21 cellular contexts compared by ENCODE assay signal in the genomic region with DNA sequence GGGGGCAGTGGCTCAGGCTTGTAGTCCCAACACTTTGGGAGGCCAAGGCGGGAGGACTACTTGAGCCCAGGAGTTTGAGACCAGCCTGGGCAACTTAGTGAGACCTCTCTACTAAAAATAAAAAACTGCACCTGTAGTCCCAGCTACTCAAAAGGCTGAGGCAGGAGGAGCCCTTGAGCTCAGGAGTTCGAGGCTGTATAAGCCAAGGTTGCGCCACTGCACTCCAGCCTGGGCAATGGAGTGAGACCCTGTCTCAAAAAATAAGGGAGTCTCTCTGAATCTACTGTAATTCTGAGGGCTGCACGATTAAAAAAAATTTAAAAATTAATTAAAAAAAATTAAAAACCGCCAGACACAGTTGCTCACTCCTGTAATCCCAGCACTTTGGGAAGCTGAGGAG. TPM values are rescaled to one million over a fixed set of nuclear protein-coding genes. Genes with fewer than 3 reads are reported as not detected.
DNase-seq lines count a peak whose midpoint lies in the region; ATAC-seq, FAIRE-seq and TF ChIP-seq lines count a peak whose summit lies in the region.
"Had no signal": no experiment of that assay in that cellular context is flagged by ENCODE, and none has a peak within 500 bp of the region (broad histone marks: within the 10 kb centered on the region; RNA-seq: fewer than 3 reads in every experiment).

No MANE protein-coding gene starts in this region.

- H3K36me3 ChIP-seq in HepG2 (replicated peaks in 1 of 2; ENCODE audit: control insufficient read depth in 1 of 2, insufficient read depth in 2 of 2, low read length in 2 of 2) = peaks cover 0 to 4% of the 10 kb centered on the region in 2 experiments; a peak in 4 of 5 replicates
- no peaks in the 10 kb centered on the region for H3K36me3 ChIP-seq in right lobe of liver

- no peaks in the 10 kb centered on the region for H3K9me3 Mint-ChIP-seq in WTC11
- H3K9me3 Mint-ChIP-seq: CD4-positive, alpha-beta T cell; CD8-positive, alpha-beta T cell had no signal

- no peak overlapping the region for H3K4me3 Mint-ChIP-seq in WTC11
- H3K4me3 Mint-ChIP-seq: B cell; CD8-positive, alpha-beta T cell had no signal

- H3K9ac ChIP-seq in HepG2 (ENCODE audit: insufficient read depth, low read depth, low read length) = no peak overlapping the region
- H3K9ac ChIP-seq: BLaER1 treated with 17β-estradiol and CSF1 and Interleukin-3, amounts not matched to agents 10 nM and 100 nM had no signal

- no TSS peak for BruUV-seq in HepG2 (replicated peaks; lab: Mats Ljungman, UMichigan)

- intact Hi-C loops in HepG2 (cut with micrococcal nuclease; ENCODE audit: unreplicated experiment) (no loop called here), right lobe of liver (cut with DNase I) (no loop called here)

- H3K27me3 ChIP-seq in HepG2 (ENCODE audit: control insufficient read depth in 1 of 2, insufficient read depth in 2 of 2, low read length in 2 of 2) = no peaks in the 10 kb centered on the region
- H3K27me3 ChIP-seq in right lobe of liver = no peaks in the 10 kb centered on the region
- H3K27me3 ChIP-seq: BLaER1 treated with 17β-estradiol and CSF1 and Interleukin-3, amounts not matched to agents 10 nM and 100 nM had no signal

- no peak overlapping the region for H2AFZ ChIP-seq in HepG2 (ENCODE audit: low read length)

- no peak for TF ChIP-seq POLR2A in HepG2 (IDR thresholded peaks at IDR 0.05; ENCODE audit: insufficient read depth in 1 of 2, low read depth in 2 of 2, low read length in 2 of 2)
- no peak for TF ChIP-seq POLR2A in right lobe of liver (IDR thresholded peaks at IDR 0.05)

- H3K4me1 ChIP-seq in HepG2 (ENCODE audit: insufficient read depth, low read length) = peaks cover 25% of the 10 kb centered on the region
- H3K4me1 ChIP-seq in right lobe of liver = peaks cover 0 to 9% (median 4%) of the 10 kb centered on the region in 4 donors

- in situ Hi-C loops in HepG2 (cut with HindIII; ENCODE audit: extremely low pct_ligation_motif_present, low pct_unique_long_range_greater_than_20kb) = no loop called here

- WGBS in HepG2 (ENCODE audit: low lambda C conversion rate) = 93% methylated on average over 5 of the region's 5 CpGs
- 92% methylated on average over 4 of the region's 5 CpGs for WGBS in right lobe of liver (ENCODE audit: insufficient coverage, low coverage, low lambda C conversion rate, missing lambda C conversion rate)

- H3K4me3 ChIP-seq in HepG2 (replicated peaks in 1 of 3; ENCODE audit: insufficient read depth in 1 of 3, low read depth in 2 of 3, low read length in 3 of 3) (no peak overlapping the region), right lobe of liver (no peak overlapping the region)
- H3K4me3 ChIP-seq: A549; BLaER1 treated with 17β-estradiol and CSF1 and Interleukin-3, amounts not matched to agents 10 nM and 100 nM had no signal

- H3K36me3 Mint-ChIP-seq in WTC11 = no peaks in the 10 kb centered on the region; the same call in 1 of the 2 replicates

- H3K27ac ChIP-seq in HepG2 (ENCODE audit: extremely low read length, insufficient read depth, low read length) (no peak overlapping the region), right lobe of liver (no peak overlapping the region)
- H3K27ac ChIP-seq: 22Rv1; A549; BLaER1 treated with 17β-estradiol and CSF1 and Interleukin-3, amounts not matched to agents 10 nM and 100 nM; C4-2B had no signal

- peaks cover 4% of the 10 kb centered on the region for H4K20me1 ChIP-seq in HepG2 (ENCODE audit: insufficient read depth, low read length)

- H3K79me2 ChIP-seq in HepG2 (ENCODE audit: insufficient read depth, low read length) = peaks cover 29% of the 10 kb centered on the region

- POLR2A ChIA-PET in HepG2 (lab: Yijun Ruan, JAX) (no interaction called here), WTC11 (lab: Charles Lee) (no interaction called here)

- no peak for FAIRE-seq in HepG2 (lab: Jason Lieb, UNC)
- FAIRE-seq: A549, D721Med, G401.6, GM12891, GM19239 had no signal

- TF ChIP-seq EP300 in HepG2 (IDR thresholded peaks at IDR 0.05; ENCODE audit: low read depth in 2 of 2, low read length in 2 of 2) = no peak
- TF ChIP-seq EP300 in HepG2 (CRISPR knock-in tag; IDR thresholded peaks at IDR 0.05; ENCODE audit: borderline replicate concordance) = no peak

- TF ChIP-seq RAD21 in HepG2 (CRISPR knock-in tag; IDR thresholded peaks at IDR 0.05) = no peak

- no peak for DNase-seq in HepG2 (ENCODE audit: low spot score)
- DNase-seq in right lobe of liver = no peak
- DNase-seq in WTC11 (ENCODE audit: low spot score) = no peak
- no peak for DNase-seq in ureter (ENCODE audit: low spot score)
- DNase-seq: AML-193; Caco-2; Calu3; CD4-positive, alpha-beta T cell; CD8-positive, alpha-beta T cell; DMS79 treated with DMSO at 0.1 percent for 48 hours; GF-D8 had no signal

- CTCF ChIA-PET in HepG2 (lab: Yijun Ruan, JAX; ENCODE audit: low intra/inter-chr PET ratio, low total read pairs) = no interaction called here
- CTCF ChIA-PET in WTC11 (lab: Charles Lee) = no interaction called here

- H3K4me2 ChIP-seq in HepG2 (ENCODE audit: low read depth, low read length) = no peak overlapping the region
- H3K4me2 ChIP-seq: A549; BLaER1 treated with 17β-estradiol and CSF1 and Interleukin-3, amounts not matched to agents 10 nM and 100 nM had no signal

- H3K27ac Mint-ChIP-seq in WTC11 = no peak overlapping the region
- H3K27ac Mint-ChIP-seq: B cell; CD4-positive, alpha-beta T cell; CD8-positive, alpha-beta T cell had no signal

- no peak for ATAC-seq in HepG2
- ATAC-seq in right lobe of liver = no peak
- no peak for ATAC-seq in WTC11
- no peak for ATAC-seq in HG02981 (IDR thresholded peaks at IDR 0.05; ENCODE audit: unreplicated experiment)
- ATAC-seq: A549; CD8-positive, alpha-beta T cell had no signal

- TF ChIP-seq CTCF in HepG2 (CRISPR knock-in tag; IDR thresholded peaks at IDR 0.05) = no peak
- TF ChIP-seq CTCF in right lobe of liver (IDR thresholded peaks at IDR 0.05) = no peak
- TF ChIP-seq CTCF in WTC11 (IDR thresholded peaks at IDR 0.05) = no peak

- peaks cover 15% of the 10 kb centered on the region for H3K4me1 Mint-ChIP-seq in WTC11

- H3K27me3 Mint-ChIP-seq in WTC11 (ENCODE audit: low read depth) = no peaks in the 10 kb centered on the region
- H3K27me3 Mint-ChIP-seq: B cell; CD4-positive, alpha-beta T cell had no signal

- H3K9me3 ChIP-seq in HepG2 (ENCODE audit: low read length) = no peaks in the 10 kb centered on the region
- no peaks in the 10 kb centered on the region for H3K9me3 ChIP-seq in right lobe of liver
- H3K9me3 ChIP-seq: A549; BLaER1 treated with 17β-estradiol and CSF1 and Interleukin-3, amounts not matched to agents 10 nM and 100 nM; Caco-2 had no signal

RNA-seq across cellular contexts. Expression of gene COIL, which starts 3.9 kb away (rescaled TPM):
- total RNA-seq in HepG2 (2016; rRNA removed; fragmentation: Illumina TruSeq; extraction: Trizol) (29.4 and 39.0 TPM in 2 replicates), right lobe of liver (1 to 10 TPM; 5.5 to 7.1 (median 6.5) TPM), WTC11 (2021) (22.6 to 23.5 TPM (median 23.4 TPM) in 3 replicates), ureter (17.9 TPM)
- total RNA-seq in HepG2 (2016; cell fraction: cytosol; rRNA removed; fragmentation: Illumina TruSeq; extraction: Trizol; ENCODE audit: low read depth) = 6.3 and 7.1 TPM in 2 replicates
- total RNA-seq in HepG2 (2016; cell fraction: insoluble cytoplasmic fraction; rRNA removed; fragmentation: Illumina TruSeq; extraction: Trizol) = 30.1 and 39.1 TPM in 2 replicates
- total RNA-seq in HepG2 (2016; cell fraction: membrane; rRNA removed; fragmentation: Illumina TruSeq; extraction: Trizol) = 15.5 and 19.2 TPM in 2 replicates
- 22.5 and 22.8 TPM in 2 replicates for total RNA-seq in HepG2 (2016; cell fraction: nucleus; rRNA removed; fragmentation: Illumina TruSeq; extraction: Trizol)
- polyA plus RNA-seq in HepG2 (2011; rRNA removed) = 5.7 and 8.1 TPM in 2 replicates
- 3.4 and 4.6 TPM in 2 replicates for polyA plus RNA-seq in HepG2 (2011; cell fraction: cytosol; rRNA removed)
- polyA plus RNA-seq in HepG2 (2011; cell fraction: nucleus; rRNA removed) = 4.1 and 5.2 TPM in 2 replicates
- polyA plus RNA-seq in HepG2 (2012) = 9.5 and 14.7 TPM in 2 replicates
- polyA plus RNA-seq in HepG2 (2016; cell fraction: cytosol; fragmentation: Illumina TruSeq; extraction: Trizol; ENCODE audit: low read depth) = 3.3 and 3.7 TPM in 2 replicates
- polyA plus RNA-seq in HepG2 (2016; cell fraction: insoluble cytoplasmic fraction; fragmentation: Illumina TruSeq; extraction: Trizol; ENCODE audit: low read depth) = 35.9 and 36.8 TPM in 2 replicates
- polyA plus RNA-seq in HepG2 (2016; cell fraction: membrane; fragmentation: Illumina TruSeq; extraction: Trizol; ENCODE audit: low read depth) = 6.7 and 7.4 TPM in 2 replicates
- polyA plus RNA-seq in HepG2 (2016; cell fraction: nucleus; fragmentation: Illumina TruSeq; extraction: Trizol; ENCODE audit: insufficient read depth, low read depth) = 29.1 and 29.2 TPM in 2 replicates
- polyA minus RNA-seq in HepG2 (2011; rRNA and poly(A)+ RNA removed; ENCODE audit: low replicate concordance) = 4.9 and 6.4 TPM in 2 replicates
- 3.8 and 4.4 TPM in 2 replicates for polyA minus RNA-seq in HepG2 (2011; cell fraction: cytosol; rRNA and poly(A)+ RNA removed)
- 9.0 and 10.3 TPM in 2 replicates for polyA minus RNA-seq in HepG2 (2011; cell fraction: nucleus; rRNA and poly(A)+ RNA removed)

RNA-seq across cellular contexts. Expression of gene SCPEP1, which starts 20.9 kb away (rescaled TPM):
- total RNA-seq in HepG2 (2016; rRNA removed; fragmentation: Illumina TruSeq; extraction: Trizol) (12.3 and 27.3 TPM in 2 replicates), right lobe of liver (10 to 100 TPM in 5 of 6 experiments, 1 to 10 TPM in 1; 9.2 to 35.4 (median 24.8) TPM), WTC11 (2021) (41.3 to 49.3 TPM (median 43.1 TPM) in 3 replicates), ureter (79.6 TPM)
- 1.9 and 2.5 TPM in 2 replicates for total RNA-seq in HepG2 (2016; cell fraction: cytosol; rRNA removed; fragmentation: Illumina TruSeq; extraction: Trizol; ENCODE audit: low read depth)
- 13.5 and 27.2 TPM in 2 replicates for total RNA-seq in HepG2 (2016; cell fraction: insoluble cytoplasmic fraction; rRNA removed; fragmentation: Illumina TruSeq; extraction: Trizol)
- 5.4 TPM in 2 replicates for total RNA-seq in HepG2 (2016; cell fraction: membrane; rRNA removed; fragmentation: Illumina TruSeq; extraction: Trizol)
- total RNA-seq in HepG2 (2016; cell fraction: nucleus; rRNA removed; fragmentation: Illumina TruSeq; extraction: Trizol) = 18.9 and 24.3 TPM in 2 replicates
- 20.9 and 24.3 TPM in 2 replicates for polyA plus RNA-seq in HepG2 (2011; rRNA removed)
- polyA plus RNA-seq in HepG2 (2011; cell fraction: cytosol; rRNA removed) = 12.8 and 18.3 TPM in 2 replicates
- polyA plus RNA-seq in HepG2 (2011; cell fraction: nucleus; rRNA removed) = 17.7 and 24.2 TPM in 2 replicates
- polyA plus RNA-seq in HepG2 (2012) = 23.2 and 26.2 TPM in 2 replicates
- polyA plus RNA-seq in HepG2 (2016; cell fraction: cytosol; fragmentation: Illumina TruSeq; extraction: Trizol; ENCODE audit: low read depth) = 1.6 and 1.8 TPM in 2 replicates
- polyA plus RNA-seq in HepG2 (2016; cell fraction: insoluble cytoplasmic fraction; fragmentation: Illumina TruSeq; extraction: Trizol; ENCODE audit: low read depth) = 10.5 and 11.5 TPM in 2 replicates
- polyA plus RNA-seq in HepG2 (2016; cell fraction: membrane; fragmentation: Illumina TruSeq; extraction: Trizol; ENCODE audit: low read depth) = 2.4 and 3.1 TPM in 2 replicates
- polyA plus RNA-seq in HepG2 (2016; cell fraction: nucleus; fragmentation: Illumina TruSeq; extraction: Trizol; ENCODE audit: insufficient read depth, low read depth) = 32.8 and 38.7 TPM in 2 replicates
- 8.0 and 10.3 TPM in 2 replicates for polyA minus RNA-seq in HepG2 (2011; rRNA and poly(A)+ RNA removed; ENCODE audit: low replicate concordance)
- 11.0 and 11.7 TPM in 2 replicates for polyA minus RNA-seq in HepG2 (2011; cell fraction: cytosol; rRNA and poly(A)+ RNA removed)
- 6.5 and 7.5 TPM in 2 replicates for polyA minus RNA-seq in HepG2 (2011; cell fraction: nucleus; rRNA and poly(A)+ RNA removed)

RNA-seq across cellular contexts. Expression of gene TRIM25, which starts 43.1 kb away (rescaled TPM):
- total RNA-seq in HepG2 (2016; rRNA removed; fragmentation: Illumina TruSeq; extraction: Trizol) (38.3 and 42.2 TPM in 2 replicates), right lobe of liver (10 to 100 TPM; 35.6 to 60.8 (median 49.8) TPM), WTC11 (2021) (36.6 to 49.0 TPM (median 38.9 TPM) in 3 replicates), ureter (118 TPM)
- total RNA-seq in HepG2 (2016; cell fraction: cytosol; rRNA removed; fragmentation: Illumina TruSeq; extraction: Trizol; ENCODE audit: low read depth) = 11.5 and 12.7 TPM in 2 replicates
- 30.2 and 40.2 TPM in 2 replicates for total RNA-seq in HepG2 (2016; cell fraction: insoluble cytoplasmic fraction; rRNA removed; fragmentation: Illumina TruSeq; extraction: Trizol)
- 13.6 and 14.8 TPM in 2 replicates for total RNA-seq in HepG2 (2016; cell fraction: membrane; rRNA removed; fragmentation: Illumina TruSeq; extraction: Trizol)
- 60.9 and 76.8 TPM in 2 replicates for total RNA-seq in HepG2 (2016; cell fraction: nucleus; rRNA removed; fragmentation: Illumina TruSeq; extraction: Trizol)
- 30.8 and 37.6 TPM in 2 replicates for polyA plus RNA-seq in HepG2 (2011; rRNA removed)
- 17.8 and 19.0 TPM in 2 replicates for polyA plus RNA-seq in HepG2 (2011; cell fraction: cytosol; rRNA removed)
- 100 and 122 TPM in 2 replicates for polyA plus RNA-seq in HepG2 (2011; cell fraction: nucleus; rRNA removed)
- polyA plus RNA-seq in HepG2 (2012) = 34.2 and 35.8 TPM in 2 replicates
- polyA plus RNA-seq in HepG2 (2016; cell fraction: cytosol; fragmentation: Illumina TruSeq; extraction: Trizol; ENCODE audit: low read depth) = 1.8 and 2.0 TPM in 2 replicates
- polyA plus RNA-seq in HepG2 (2016; cell fraction: insoluble cytoplasmic fraction; fragmentation: Illumina TruSeq; extraction: Trizol; ENCODE audit: low read depth) = 32.0 and 43.7 TPM in 2 replicates
- 5.0 and 6.2 TPM in 2 replicates for polyA plus RNA-seq in HepG2 (2016; cell fraction: membrane; fragmentation: Illumina TruSeq; extraction: Trizol; ENCODE audit: low read depth)
- 104 and 121 TPM in 2 replicates for polyA plus RNA-seq in HepG2 (2016; cell fraction: nucleus; fragmentation: Illumina TruSeq; extraction: Trizol; ENCODE audit: insufficient read depth, low read depth)
- 51.6 and 77.7 TPM in 2 replicates for polyA minus RNA-seq in HepG2 (2011; rRNA and poly(A)+ RNA removed; ENCODE audit: low replicate concordance)
- 27.8 and 28.2 TPM in 2 replicates for polyA minus RNA-seq in HepG2 (2011; cell fraction: cytosol; rRNA and poly(A)+ RNA removed)
- 64.4 and 71.0 TPM in 2 replicates for polyA minus RNA-seq in HepG2 (2011; cell fraction: nucleus; rRNA and poly(A)+ RNA removed)

Comparison
In these comparisons a context has a peak if more than half of its experiments do, and no peak if none do; other contexts are left out.
1. Of the 50 proteins assayed by ChIP-seq in both HepG2 and WTC11: peak only in HepG2: none; only in WTC11: none; in both: ZNF121; in neither: 49.